18 cellular contexts compared by ENCODE assay signal in genomic region chr11:105696000-105696399, GRCh38.
DNase-seq lines count a peak whose midpoint lies in the region; ATAC-seq and TF ChIP-seq lines count a peak whose summit lies in the region.
"Had no signal": no experiment of that assay in that cellular context is flagged by ENCODE, and none has a peak within 500 bp of the region (broad histone marks: within the 10 kb centered on the region; RNA-seq: fewer than 3 reads in every experiment).

No MANE protein-coding gene starts in this region.

- ATAC-seq in GM18505 (IDR thresholded peaks at IDR 0.05; ENCODE audit: unreplicated experiment) (peak; percentile 73), GM21360 (IDR thresholded peaks at IDR 0.05; ENCODE audit: unreplicated experiment) (peak; percentile 79), HG02884 (IDR thresholded peaks at IDR 0.05; ENCODE audit: unreplicated experiment) (peak; percentile 65), HG03565 (IDR thresholded peaks at IDR 0.05; ENCODE audit: unreplicated experiment) (peak; percentile 56)
- ATAC-seq: A549, Right ventricle myocardium inferior had no signal

- DNase-seq in NCI-H1417 (lab: John Stamatoyannopoulos, UW) = no peak
- no peak for DNase-seq in activated effector memory CD4-positive, alpha-beta T cell treated with anti-CD3 and anti-CD28 coated beads, Interleukin-2, amount 50 U/mL, for 16 hours
- DNase-seq in foreskin melanocyte = no peak
- no peak for DNase-seq in NCI-H2196 treated with DMSO at 0.1 percent for 48 hours (lab: John Stamatoyannopoulos, UW; ENCODE audit: unreplicated experiment)
- DNase-seq: activated CD4-positive, alpha-beta T cell treated with anti-CD3 and anti-CD28 coated beads for 48 hours; activated CD8-positive, alpha-beta memory T cell treated with anti-CD3 and anti-CD28 coated beads, Interleukin-2, amount 50 U/mL, for 4 hours; amygdala; dorsolateral prefrontal cortex; NCI-H1105 treated with DMSO at 0.1 percent for 48 hours; NCI-H2107; NCI-H524 treated with DMSO at 0.1 percent for 48 hours; SW 1271 had no signal

- no peak for TF ChIP-seq POLR2A in GM18505 (IDR thresholded peaks at IDR 0.05; ENCODE audit: borderline replicate concordance, extremely low read depth, insufficient read depth, insufficient read length)
